14 cellular contexts compared by ENCODE assay signal in the genomic region with DNA sequence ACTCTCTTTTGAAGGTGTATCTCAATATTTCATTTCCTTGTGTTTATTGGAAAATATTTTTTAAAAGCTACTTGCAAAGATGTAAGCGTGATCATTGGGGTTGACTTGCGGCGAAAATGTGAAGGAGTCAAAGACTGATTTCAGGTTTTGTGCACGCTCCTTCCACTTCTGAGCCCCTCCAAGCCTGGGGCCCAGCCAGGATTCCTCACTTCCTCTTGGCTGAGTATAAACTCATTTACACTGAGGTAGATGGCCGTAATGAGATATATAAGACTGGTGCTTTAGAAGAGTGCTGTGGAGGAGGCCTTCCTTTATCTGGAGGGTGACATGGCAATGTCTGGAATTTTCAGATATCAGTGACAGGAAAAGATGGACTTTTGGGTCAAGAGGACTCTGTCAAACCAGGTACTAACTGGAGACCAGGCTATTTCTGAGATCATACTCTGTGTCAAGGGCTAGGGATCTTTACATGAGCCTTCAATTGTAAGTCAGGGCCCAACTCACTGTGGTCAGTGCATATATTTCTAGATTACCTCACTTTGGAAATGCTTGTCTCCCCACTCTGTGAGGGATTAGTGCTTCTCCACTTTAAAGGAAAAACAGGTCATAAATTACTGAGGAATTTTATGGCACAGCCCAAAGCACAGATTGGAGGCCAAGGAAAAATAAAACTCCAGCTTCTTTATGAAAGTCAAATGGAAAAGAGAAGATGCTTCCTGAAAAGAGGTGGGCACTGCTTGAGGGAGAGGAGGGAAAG. TPM values are rescaled to one million over a fixed set of nuclear protein-coding genes. Genes with fewer than 3 reads are reported as not detected.
DNase-seq lines count a peak whose midpoint lies in the region; ATAC-seq, FAIRE-seq and TF ChIP-seq lines count a peak whose summit lies in the region.
"Had no signal": no experiment of that assay in that cellular context is flagged by ENCODE, and none has a peak within 500 bp of the region (broad histone marks: within the 10 kb centered on the region; RNA-seq: fewer than 3 reads in every experiment).

No MANE protein-coding gene starts in this region.

- H3K4me3 ChIP-seq in bronchial epithelial cell (ENCODE audit: low read depth, low read length) (no peak overlapping the region), mesodermal cell (ENCODE audit: extremely low read depth, insufficient read depth, low read length, poor library complexity, severe bottlenecking) (no peak overlapping the region), upper lobe of left lung (no peak overlapping the region)

- CTCF ChIA-PET in HEK293T (lab: Yijun Ruan, JAX) = interaction anchor here (2.0 kb wide), 1 partner anchor 16 kb away, joined by 5 read pairs; no protein-coding TSS in a partner anchor

- POLR2A ChIA-PET in HEK293T (lab: Yijun Ruan, JAX) = no interaction called here

- H3K27ac ChIP-seq in mesodermal cell (ENCODE audit: low read depth, low read length, severe bottlenecking) (peak overlapping the region; percentile 63), upper lobe of left lung (peak overlapping the region; percentile 36 to 75 (median 56))

- H3K36me3 ChIP-seq in bronchial epithelial cell (ENCODE audit: control insufficient read depth, insufficient read depth, low read length) (no peaks in the 10 kb centered on the region), mesodermal cell (ENCODE audit: control insufficient read depth, insufficient read depth, low read length) (peaks cover 4% of the 10 kb centered on the region), upper lobe of left lung (no peaks in the 10 kb centered on the region)

- WGBS in mesodermal cell (ENCODE audit: insufficient coverage in 2 of 2), 2 experiments = 94 to 100% methylated on average over 4 to 5 of the region's 5 CpGs
- 76 to 85% methylated on average over 5 of the region's 5 CpGs for WGBS in upper lobe of left lung, 2 donors

- no peak for DNase-seq in HEK293T (ENCODE audit: extremely low spot score)
- peak; percentile 20 for DNase-seq in bronchial epithelial cell (ENCODE audit: low read depth)
- peak in 1 of 2 donors; percentile 38 for DNase-seq in upper lobe of left lung
- no peak for DNase-seq in GM13977 (ENCODE audit: low spot score)
- DNase-seq: activated CD8-positive, alpha-beta T cell treated with anti-CD3 and anti-CD28 coated beads, Interleukin-2, amount 10 ng/mL, durations not matched to agents 7 days and 5 days; activated naive CD4-positive, alpha-beta T cell treated with Interleukin-2 at 50 U/mL for 16 hours; CD8-positive, alpha-beta T cell; cerebellar nuclear complex; NCI-H774; Right ventricle myocardium superior had no signal

- H3K9me3 ChIP-seq in mesodermal cell (ENCODE audit: control insufficient read depth, low read length) = no peaks in the 10 kb centered on the region
- H3K9me3 ChIP-seq in upper lobe of left lung = no peaks in the 10 kb centered on the region

- H3K4me1 ChIP-seq in mesodermal cell (ENCODE audit: control insufficient read depth, insufficient read depth, low read length, poor library complexity, severe bottlenecking) = peaks cover 45% of the 10 kb centered on the region
- H3K4me1 ChIP-seq in upper lobe of left lung = peaks cover 18 to 42% (median 24%) of the 10 kb centered on the region in 4 donors

- in situ Hi-C loops in GM13977 (cut with MboI; ENCODE audit: low pct_unique_long_range_greater_than_20kb, low sequenced_read_pairs, unreplicated experiment) = no loop called here

- H3K27me3 ChIP-seq in bronchial epithelial cell (ENCODE audit: control insufficient read depth, insufficient read depth, low read length) = no peaks in the 10 kb centered on the region
- H3K27me3 ChIP-seq in upper lobe of left lung = no peaks in the 10 kb centered on the region

- peak in 1 of 2 donors; percentile 56 for ATAC-seq in upper lobe of left lung (ENCODE audit: low FRiP score in 2 of 2)
- ATAC-seq in GM18907 (IDR thresholded peaks at IDR 0.05; ENCODE audit: unreplicated experiment) = no peak
- no peak for ATAC-seq in GM18861 (IDR thresholded peaks at IDR 0.05; ENCODE audit: unreplicated experiment)
- ATAC-seq: activated CD8-positive, alpha-beta T cell treated with anti-CD3 and anti-CD28 coated beads, Interleukin-2, amount 10 ng/mL, durations not matched to agents 7 days and 5 days; CD8-positive, alpha-beta T cell had no signal

- FAIRE-seq in bronchial epithelial cell (lab: Jason Lieb, UNC) = no peak
- FAIRE-seq: TTC549 had no signal

- TF ChIP-seq CTCF in bronchial epithelial cell (IDR thresholded peaks at IDR 0.05; ENCODE audit: insufficient read depth, low read length, severe bottlenecking) (no peak), upper lobe of left lung (IDR thresholded peaks at IDR 0.05) (no peak), GM13977 (IDR thresholded peaks at IDR 0.05; ENCODE audit: extremely low read depth, insufficient read depth, missing control alignments) (no peak)

- no peak for TF ChIP-seq POLR2A in upper lobe of left lung (IDR thresholded peaks at IDR 0.05)

- no peak for TF ChIP-seq EP300 in upper lobe of left lung (IDR thresholded peaks at IDR 0.05)

TF ChIP-seq in HEK293T, 16 proteins besides CTCF, POLR2A, EP300 and RAD21:
- TF ChIP-seq BHLHE40 (IDR thresholded peaks at IDR 0.05; ENCODE audit: borderline replicate concordance) (no peak), FOXK2 (IDR thresholded peaks at IDR 0.05) (no peak), ARNT (IDR thresholded peaks at IDR 0.05) (no peak)
- TF ChIP-seq, protein P1, sequence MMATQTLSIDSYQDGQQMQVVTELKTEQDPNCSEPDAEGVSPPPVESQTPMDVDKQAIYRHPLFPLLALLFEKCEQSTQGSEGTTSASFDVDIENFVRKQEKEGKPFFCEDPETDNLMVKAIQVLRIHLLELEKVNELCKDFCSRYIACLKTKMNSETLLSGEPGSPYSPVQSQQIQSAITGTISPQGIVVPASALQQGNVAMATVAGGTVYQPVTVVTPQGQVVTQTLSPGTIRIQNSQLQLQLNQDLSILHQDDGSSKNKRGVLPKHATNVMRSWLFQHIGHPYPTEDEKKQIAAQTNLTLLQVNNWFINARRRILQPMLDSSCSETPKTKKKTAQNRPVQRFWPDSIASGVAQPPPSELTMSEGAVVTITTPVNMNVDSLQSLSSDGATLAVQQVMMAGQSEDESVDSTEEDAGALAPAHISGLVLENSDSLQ (IDR thresholded peaks at IDR 0.05) = 0 out of 2 replicates have a peak, but pooled peaks have one; percentile 44

RNA-seq across cellular contexts. Expression of gene PRKCE, which starts 22.7 kb away (rescaled TPM):
- total RNA-seq in bronchial epithelial cell (6.3 and 10.9 TPM in 2 replicates), upper lobe of left lung (100 to 1,000 TPM in 2 of 6 donors, 10 to 100 TPM in 4; 54.9 to 124 (median 75.6) TPM)
- polyA plus RNA-seq in mesodermal cell (2013, experiment 1 of 2) = 19.1 TPM
- 19.3 TPM for polyA plus RNA-seq in mesodermal cell (2013, experiment 2 of 2)
